ENCODE assay signal across 21 cellular contexts in genomic region chr2:188452084-188452483, GRCh38.
DNase-seq lines count a peak whose midpoint lies in the region; ATAC-seq, FAIRE-seq and TF ChIP-seq lines count a peak whose summit lies in the region.
"Had no signal": no experiment of that assay in that cellular context is flagged by ENCODE, and none has a peak within 500 bp of the region (broad histone marks: within the 10 kb centered on the region; RNA-seq: fewer than 3 reads in every experiment).

No MANE protein-coding gene starts in this region.

- POLR2A ChIA-PET in activated CD4-positive, alpha-beta T cell treated with anti-CD3 and anti-CD28 coated beads, Interleukin-2, amount 10 ng/mL, durations not matched to agents 7 days and 5 days (lab: Charles Lee), result no interaction called here

- TF ChIP-seq CTCF in dorsolateral prefrontal cortex (IDR thresholded peaks at IDR 0.05 in 54 of 56, conservative IDR thresholded peaks at IDR 0.05 in 2 of 56; ENCODE audit: low read depth in 1 of 56, partially characterized antibody in 56 of 56), result no peak

- H3K27ac ChIP-seq in SK-N-MC (peak overlapping the region; percentile 96), dorsolateral prefrontal cortex (no peak overlapping the region)
- H3K27ac ChIP-seq: A549 had no signal

- no peak overlapping the region for H3K4me3 Mint-ChIP-seq in activated CD4-positive, alpha-beta T cell treated with anti-CD3 and anti-CD28 coated beads, Interleukin-2, amount 10 ng/mL, durations not matched to agents 7 days and 5 days
- H3K4me3 Mint-ChIP-seq: IgD-negative memory B cell had no signal

- H3K9ac ChIP-seq in SK-N-MC (ENCODE audit: insufficient read length), result peak overlapping the region; percentile 62

- H3K4me3 ChIP-seq in SK-N-MC (no peak overlapping the region), dorsolateral prefrontal cortex (no peak overlapping the region)
- H3K4me3 ChIP-seq: A549, GM12878 had no signal

- CTCF ChIA-PET in activated CD4-positive, alpha-beta T cell treated with anti-CD3 and anti-CD28 coated beads, Interleukin-2, amount 10 ng/mL, durations not matched to agents 7 days and 5 days (lab: Charles Lee), result no interaction called here

- no peaks in the 10 kb centered on the region for H3K9me3 Mint-ChIP-seq in activated CD4-positive, alpha-beta T cell treated with anti-CD3 and anti-CD28 coated beads, Interleukin-2, amount 10 ng/mL, durations not matched to agents 7 days and 5 days

- FAIRE-seq in endometrium (lab: Jason Lieb, UNC), result peak; percentile 53
- FAIRE-seq: A549, D721Med, GM12878, H54 had no signal

- peak; percentile 42 for ATAC-seq in sciatic nerve
- ATAC-seq in GM18520 (IDR thresholded peaks at IDR 0.05; ENCODE audit: unreplicated experiment), result no peak
- ATAC-seq: A549, GM12878, Panc1 had no signal

- no peaks in the 10 kb centered on the region for H3K36me3 Mint-ChIP-seq in activated CD4-positive, alpha-beta T cell treated with anti-CD3 and anti-CD28 coated beads, Interleukin-2, amount 10 ng/mL, durations not matched to agents 7 days and 5 days (ENCODE audit: low read depth)
- H3K36me3 Mint-ChIP-seq: IgD-negative memory B cell had no signal

- H3K4me1 Mint-ChIP-seq in activated CD4-positive, alpha-beta T cell treated with anti-CD3 and anti-CD28 coated beads, Interleukin-2, amount 10 ng/mL, durations not matched to agents 7 days and 5 days, result no peaks in the 10 kb centered on the region
- H3K4me1 Mint-ChIP-seq: IgD-negative memory B cell had no signal

- DNase-seq in SK-N-MC (ENCODE audit: low read depth, low spot score) (no peak), hepatic stellate cell (ENCODE audit: low spot score) (peak; percentile 8), sciatic nerve (ENCODE audit: low spot score) (no peak), dorsolateral prefrontal cortex (no peak)
- no peak for DNase-seq in activated CD4-positive, alpha-beta T cell treated with anti-CD3 and anti-CD28 coated beads, Interleukin-2, amount 10 ng/mL, durations not matched to agents 7 days and 5 days
- DNase-seq: BE2C; NCI-H1694; NCI-H2081; NCI-H2171; NCI-H345; NCI-H524; NCI-H774; NK-92 treated with Interleukin-12 subunit alpha and Interleukin-12 subunit beta, amount 100 ng/mL, for 24 hours had no signal

- H3K36me3 ChIP-seq in SK-N-MC (ENCODE audit: insufficient read depth, low read length), result no peaks in the 10 kb centered on the region
- H3K36me3 ChIP-seq: BE2C had no signal

- H3K27ac Mint-ChIP-seq in activated CD4-positive, alpha-beta T cell treated with anti-CD3 and anti-CD28 coated beads, Interleukin-2, amount 10 ng/mL, durations not matched to agents 7 days and 5 days, result no peak overlapping the region
- H3K27ac Mint-ChIP-seq: IgD-negative memory B cell had no signal

- intact Hi-C loops in sciatic nerve (cut with DNase I), result no loop called here
- intact Hi-C loops in dorsolateral prefrontal cortex (cut with DNase I), result no loop called here

- H3K9me3 ChIP-seq in SK-N-MC (ENCODE audit: low read depth, low read length), result no peaks in the 10 kb centered on the region
- H3K9me3 ChIP-seq: A549, BE2C had no signal

- H3K27me3 Mint-ChIP-seq in activated CD4-positive, alpha-beta T cell treated with anti-CD3 and anti-CD28 coated beads, Interleukin-2, amount 10 ng/mL, durations not matched to agents 7 days and 5 days, result no peaks in the 10 kb centered on the region
- H3K27me3 Mint-ChIP-seq: IgD-negative memory B cell had no signal

- no peaks in the 10 kb centered on the region for H3K27me3 ChIP-seq in dorsolateral prefrontal cortex
- H3K27me3 ChIP-seq: BE2C had no signal
